9 cellular contexts compared by ENCODE assay signal in the genomic region with DNA sequence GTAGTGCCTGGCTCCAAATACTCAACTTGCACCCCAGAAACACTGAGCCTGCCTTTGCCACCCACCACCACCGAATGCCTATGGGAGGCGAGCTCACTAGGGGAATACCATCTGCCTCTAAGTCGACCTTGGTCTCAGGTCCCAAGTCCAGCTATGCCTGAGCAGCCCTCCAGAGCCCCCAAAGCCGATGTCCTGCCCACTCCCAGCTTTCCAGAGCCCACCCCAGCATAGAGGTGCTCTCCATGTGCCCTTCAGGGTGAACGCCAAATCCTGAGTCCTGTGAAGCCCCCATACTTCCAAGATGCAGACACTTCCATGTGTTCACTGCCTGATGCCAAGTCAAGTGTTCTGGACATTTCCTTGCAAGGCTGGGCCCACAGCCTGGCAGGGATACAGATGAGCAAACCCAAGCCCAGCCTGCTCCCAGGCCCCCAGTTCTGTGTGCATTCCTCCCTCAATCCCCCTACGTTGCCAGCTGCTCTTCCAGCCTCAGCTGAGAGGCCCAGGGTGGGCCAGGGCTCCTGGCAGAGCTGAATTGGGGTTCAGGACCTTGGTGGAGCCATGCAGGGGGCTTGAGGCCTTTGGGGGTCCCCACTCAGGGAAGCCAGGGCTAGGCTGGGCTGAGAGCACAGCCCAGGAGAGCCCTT. TPM values are rescaled to one million over a fixed set of nuclear protein-coding genes. Genes with fewer than 3 reads are reported as not detected.
A peak's percentile ranks its signal among the peaks of the same experiment; 100 is the strongest.
DNase-seq lines count a peak whose midpoint lies in the region; ATAC-seq and TF ChIP-seq lines count a peak whose summit lies in the region.
"Had no signal": no experiment of that assay in that cellular context is flagged by ENCODE, and none has a peak within 500 bp of the region (broad histone marks: within the 10 kb centered on the region; RNA-seq: fewer than 3 reads in every experiment).

No MANE protein-coding gene starts in this region.

- no peak for TF ChIP-seq POLR2A in gastrocnemius medialis (IDR thresholded peaks at IDR 0.05)

- H3K9me3 ChIP-seq in gastrocnemius medialis = no peaks in the 10 kb centered on the region

- in situ Hi-C loops in gastrocnemius medialis (cut with MboI; ENCODE audit: low sequenced_read_pairs in 4 of 4) = no loop called here

- H3K4me3 ChIP-seq in gastrocnemius medialis = peak overlapping the region; percentile 36 to 48 (median 42)

- H3K4me1 Mint-ChIP-seq in activated T-cell treated with anti-CD3 and anti-CD28 coated beads, Interleukin-2, amount 50 U/mL, for 4 hours (ENCODE audit: low read depth) = peaks cover 26% of the 10 kb centered on the region
- H3K4me1 Mint-ChIP-seq in T-cell = peaks cover 28 to 32% (median 31%) of the 10 kb centered on the region in 3 donors

- no peaks in the 10 kb centered on the region for H3K9me3 Mint-ChIP-seq in activated T-cell treated with anti-CD3 and anti-CD28 coated beads, Interleukin-2, amount 50 U/mL, for 4 hours
- no peaks in the 10 kb centered on the region for H3K9me3 Mint-ChIP-seq in T-cell

- H3K27me3 ChIP-seq in gastrocnemius medialis = no peaks in the 10 kb centered on the region

- DNase-seq in activated T-cell treated with anti-CD3 and anti-CD28 coated beads, Interleukin-2, amount 50 U/mL, for 4 hours = no peak
- DNase-seq in activated T-cell treated with anti-CD3 and anti-CD28 coated beads for 4 hours (no peak), T-cell (no peak), epithelial cell of prostate (ENCODE audit: low read depth, low spot score) (no peak), gastrocnemius medialis (no peak), DMS153 (lab: John Stamatoyannopoulos, UW) (no peak), NCI-H2081 (lab: John Stamatoyannopoulos, UW) (no peak)
- no peak for DNase-seq in effector CD4-positive, alpha-beta T cell
- DNase-seq: NCI-H2107 had no signal

- POLR2A ChIA-PET in T-cell (lab: Charles Lee) = no interaction called here

- CTCF ChIA-PET in T-cell (lab: Charles Lee) = interaction anchor here in 1 of 2 donors (1.0 kb wide), 1 partner anchor 26 kb away, joined by 3 read pairs; no protein-coding TSS in a partner anchor

- H3K36me3 ChIP-seq in gastrocnemius medialis = no peaks in the 10 kb centered on the region

- H3K27ac Mint-ChIP-seq in T-cell = peak overlapping the region; percentile 64 to 80

- peak overlapping the region; percentile 6 for H3K27ac ChIP-seq in epithelial cell of prostate
- H3K27ac ChIP-seq in gastrocnemius medialis = peak overlapping the region; percentile 89 to 100 (median 96)

- peak overlapping the region; percentile 78 for H3K4me3 Mint-ChIP-seq in activated T-cell treated with anti-CD3 and anti-CD28 coated beads, Interleukin-2, amount 50 U/mL, for 4 hours
- peak overlapping the region; percentile 71 to 88 (median 81) for H3K4me3 Mint-ChIP-seq in T-cell

- TF ChIP-seq CTCF in gastrocnemius medialis (IDR thresholded peaks at IDR 0.05 in 4 of 5, conservative IDR thresholded peaks at IDR 0.05 in 1 of 5) = no peak

- H3K36me3 Mint-ChIP-seq in activated T-cell treated with anti-CD3 and anti-CD28 coated beads, Interleukin-2, amount 50 U/mL, for 4 hours (ENCODE audit: insufficient read depth) = no peaks in the 10 kb centered on the region
- H3K36me3 Mint-ChIP-seq in T-cell = no peaks in the 10 kb centered on the region

- peaks cover 27 to 29% of the 10 kb centered on the region in 2 donors for H3K4me1 ChIP-seq in gastrocnemius medialis

- ATAC-seq in activated T-cell treated with anti-CD3 and anti-CD28 coated beads, Interleukin-2, amount 50 U/mL, for 4 hours = no peak
- ATAC-seq in T-cell (replicated peaks in 1 of 4) (no peak), gastrocnemius medialis (no peak)

- intact Hi-C loops in gastrocnemius medialis (cut with DNase I; ENCODE audit: low total_unique reads) = loop anchor here (2.0 to 10.0 kb wide), 3 partner anchors 185 to 689 kb away; a partner anchor contains a TSS

- H3K27me3 Mint-ChIP-seq in activated T-cell treated with anti-CD3 and anti-CD28 coated beads, Interleukin-2, amount 50 U/mL, for 4 hours (ENCODE audit: low read depth) = peaks cover 3% of the 10 kb centered on the region
- peaks cover 3 to 8% of the 10 kb centered on the region in 2 donors for H3K27me3 Mint-ChIP-seq in T-cell

RNA-seq across cellular contexts. Expression of a gene that starts 2.6 kb away (rescaled TPM):
- 10 to 100 TPM; 23.5 to 30.0 (median 25.7) TPM for total RNA-seq in activated T-cell treated with anti-CD3 and anti-CD28 coated beads, Interleukin-2, amount 50 U/mL, for 4 hours
- total RNA-seq in T-cell = 10 to 100 TPM; 35.1 to 56.6 (median 48.5) TPM
- 10 to 100 TPM; 17.3 to 21.0 (median 19.2) TPM for total RNA-seq in gastrocnemius medialis

RNA-seq across cellular contexts. Expression of a gene that starts 56.1 kb away (rescaled TPM):
- 10 to 100 TPM; 46.8 to 49.2 (median 47.3) TPM for total RNA-seq in activated T-cell treated with anti-CD3 and anti-CD28 coated beads, Interleukin-2, amount 50 U/mL, for 4 hours
- total RNA-seq in T-cell (10 to 100 TPM in 4 of 5 donors, 1 to 10 TPM in 1; 9.5 to 25.3 (median 21.4) TPM), gastrocnemius medialis (10 to 100 TPM in 2 of 4 donors, 1 to 10 TPM in 2; 8.1 to 19.3 (median 10.6) TPM)
